8 cellular contexts compared by ENCODE assay signal in the genomic region with DNA sequence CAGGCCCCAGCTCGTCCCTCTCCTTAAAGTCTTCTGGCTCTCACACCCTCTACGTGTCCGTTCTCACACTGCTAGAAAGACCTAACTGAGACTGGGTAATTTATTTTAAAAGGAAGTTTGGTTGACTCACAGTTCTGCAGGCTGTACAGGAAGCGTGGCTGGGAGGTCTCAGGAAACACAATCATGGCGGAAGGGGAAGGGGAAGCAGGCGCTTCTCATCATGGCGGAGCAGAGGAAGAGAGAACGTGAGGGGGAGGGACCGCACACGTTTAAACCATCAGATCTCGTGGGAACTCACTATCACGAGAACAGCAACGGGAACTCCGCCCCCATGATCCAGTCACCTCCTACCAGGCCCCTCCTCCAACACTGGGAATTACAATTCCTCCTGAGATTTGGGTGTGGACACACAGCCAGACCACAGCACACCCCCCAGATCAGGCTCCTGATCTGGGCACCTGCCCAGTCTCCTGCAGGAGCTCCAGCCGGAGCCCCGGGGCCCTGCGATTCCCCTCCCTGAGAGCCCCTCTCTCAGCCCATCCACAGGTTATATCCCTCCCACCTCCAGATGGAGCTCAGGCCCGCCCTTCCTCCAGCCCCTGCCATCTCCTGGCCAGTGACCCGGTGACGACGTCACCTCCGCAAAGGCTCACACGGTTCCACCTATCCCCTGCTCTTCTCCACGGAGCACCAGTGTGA.
DNase-seq lines count a peak whose midpoint lies in the region; ATAC-seq and TF ChIP-seq lines count a peak whose summit lies in the region.

No MANE protein-coding gene starts in this region.

- DNase-seq in NCI-H1930 (lab: John Stamatoyannopoulos, UW): peak; percentile 80 to 87
- peak; percentile 55 for DNase-seq in activated T-cell treated with anti-CD3 and anti-CD28 coated beads for 1 hour (ENCODE audit: low read depth)
- peak; percentile 75 to 82 (median 80) for DNase-seq in immature natural killer cell
- peak; percentile 52 for DNase-seq in stimulated activated CD8-positive, alpha-beta memory T cell treated with anti-CD3 and anti-CD28 coated beads, Interleukin-12 subunit alpha, Interleukin-12 subunit beta, amount 100 ng/mL, for 4 hours (ENCODE audit: low read depth)
- no peak for DNase-seq in DMS53 (lab: John Stamatoyannopoulos, UW)
- no peak for DNase-seq in brain microvascular endothelial cell
- DNase-seq in hepatic stellate cell (ENCODE audit: low spot score): no peak

- in situ Hi-C loops in brain microvascular endothelial cell (cut with HindIII; ENCODE audit: low pct_ligation_motif_present, low sequenced_read_pairs): no loop called here

- H3K27me3 ChIP-seq in brain microvascular endothelial cell (replicated peaks): no peaks in the 10 kb centered on the region

- no peak overlapping the region for H3K4me3 ChIP-seq in brain microvascular endothelial cell (ENCODE audit: low read depth, low read length)

- TF ChIP-seq CTCF in brain microvascular endothelial cell (IDR thresholded peaks at IDR 0.05; ENCODE audit: low read depth, low read length, missing control alignments): no peak

- H3K4me3 Mint-ChIP-seq in immature natural killer cell: peak overlapping the region; percentile 95 to 100 (median 97)

- peak; percentile 78 for ATAC-seq in GM19395 (IDR thresholded peaks at IDR 0.05; ENCODE audit: unreplicated experiment)

- peaks cover 0 to 7% (median 6%) of the 10 kb centered on the region in 3 donors for H3K36me3 Mint-ChIP-seq in immature natural killer cell

- no peak overlapping the region for H3K27ac ChIP-seq in brain microvascular endothelial cell

- peak overlapping the region; percentile 87 to 99 (median 90) for H3K27ac Mint-ChIP-seq in immature natural killer cell

- H3K4me1 Mint-ChIP-seq in immature natural killer cell: peaks cover 41 to 44% of the 10 kb centered on the region in 2 donors

- H3K36me3 ChIP-seq in brain microvascular endothelial cell (replicated peaks): no peaks in the 10 kb centered on the region

- no peaks in the 10 kb centered on the region for H3K9me3 Mint-ChIP-seq in immature natural killer cell

- H3K27me3 Mint-ChIP-seq in immature natural killer cell (ENCODE audit: low read depth in 3 of 3): peaks cover 2 to 6% (median 5%) of the 10 kb centered on the region in 3 donors

Comparison
In these comparisons a context has a peak if more than half of its experiments do, and no peak if none do; other contexts are left out.
1. DNase-seq: peak in NCI-H1930 (2 of 2), activated T-cell treated with anti-CD3 and anti-CD28 coated beads for 1 hour (single experiment), immature natural killer cell (3 of 3) and stimulated activated CD8-positive, alpha-beta memory T cell treated with anti-CD3 and anti-CD28 coated beads, Interleukin-12 subunit alpha, Interleukin-12 subunit beta, amount 100 ng/mL, for 4 hours (single experiment); none in DMS53 (single experiment), brain microvascular endothelial cell (single experiment) and hepatic stellate cell (single experiment).